In the genomic region with DNA sequence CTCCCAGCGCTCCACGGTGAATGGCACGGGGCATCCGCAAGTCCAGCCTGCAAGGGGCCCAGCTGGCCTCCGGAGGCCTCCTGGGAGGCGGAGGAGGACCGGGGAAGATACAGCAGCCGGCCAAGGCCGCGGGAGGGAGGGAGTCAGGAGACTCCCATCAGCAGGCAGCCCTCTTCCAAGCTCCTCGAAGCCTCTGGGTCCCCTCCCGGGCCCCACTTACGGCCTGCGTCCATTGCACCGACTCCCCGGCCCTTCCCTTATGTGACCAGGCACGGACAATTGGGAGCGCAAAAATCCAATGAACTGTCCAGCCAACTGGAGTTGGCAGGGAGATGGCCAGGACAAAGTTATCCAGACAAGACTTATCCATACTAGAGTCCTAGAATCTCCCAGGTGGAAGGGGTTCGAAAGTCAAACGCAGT, we compare ENCODE assay signal across 8 cellular contexts. TPM values are rescaled to one million over a fixed set of nuclear protein-coding genes. Genes with fewer than 3 reads are reported as not detected.
DNase-seq lines count a peak whose midpoint lies in the region; ATAC-seq lines count a peak whose summit lies in the region.

No MANE protein-coding gene starts in this region.

- H3K36me3 Mint-ChIP-seq in immature natural killer cell, result no peaks in the 10 kb centered on the region
- no peaks in the 10 kb centered on the region for H3K36me3 Mint-ChIP-seq in stimulated activated effector memory CD8-positive, alpha-beta T cell treated with anti-CD3 and anti-CD28 coated beads, Interleukin-12 subunit alpha, Interleukin-12 subunit beta, amount 100 ng/mL, for 72 hours

- H3K4me3 Mint-ChIP-seq in immature natural killer cell, result peak overlapping the region; percentile 90 to 97 (median 96)
- H3K4me3 Mint-ChIP-seq in stimulated activated effector memory CD8-positive, alpha-beta T cell treated with anti-CD3 and anti-CD28 coated beads, Interleukin-12 subunit alpha, Interleukin-12 subunit beta, amount 100 ng/mL, for 72 hours, result peak overlapping the region; percentile 87

- peak overlapping the region; percentile 72 for H3K27ac ChIP-seq in angular gyrus (ENCODE audit: low read depth, low read length)

- H3K9me3 Mint-ChIP-seq in immature natural killer cell, result no peaks in the 10 kb centered on the region
- H3K9me3 Mint-ChIP-seq in stimulated activated effector memory CD8-positive, alpha-beta T cell treated with anti-CD3 and anti-CD28 coated beads, Interleukin-12 subunit alpha, Interleukin-12 subunit beta, amount 100 ng/mL, for 72 hours, result no peaks in the 10 kb centered on the region

- peaks cover 16 to 23% of the 10 kb centered on the region in 2 donors for H3K4me1 Mint-ChIP-seq in immature natural killer cell
- H3K4me1 Mint-ChIP-seq in stimulated activated effector memory CD8-positive, alpha-beta T cell treated with anti-CD3 and anti-CD28 coated beads, Interleukin-12 subunit alpha, Interleukin-12 subunit beta, amount 100 ng/mL, for 72 hours, result peaks cover 12% of the 10 kb centered on the region

- H3K27me3 Mint-ChIP-seq in immature natural killer cell (ENCODE audit: low read depth in 3 of 3), result peaks cover 0 to 5% (median 1%) of the 10 kb centered on the region in 3 donors

- ATAC-seq in stimulated activated effector memory CD8-positive, alpha-beta T cell treated with anti-CD3 and anti-CD28 coated beads, Interleukin-12 subunit alpha, Interleukin-12 subunit beta, amount 100 ng/mL, for 72 hours, result no peak
- no peak for ATAC-seq in HG03520 (IDR thresholded peaks at IDR 0.05; ENCODE audit: unreplicated experiment)
- ATAC-seq in GM21515 (IDR thresholded peaks at IDR 0.05; ENCODE audit: unreplicated experiment), result no peak

- peak overlapping the region in 2 of 6 donors; percentile 8 to 37 for H3K27ac Mint-ChIP-seq in immature natural killer cell
- H3K27ac Mint-ChIP-seq in stimulated activated effector memory CD8-positive, alpha-beta T cell treated with anti-CD3 and anti-CD28 coated beads, Interleukin-12 subunit alpha, Interleukin-12 subunit beta, amount 100 ng/mL, for 72 hours, result peak overlapping the region; percentile 50

- peak; percentile 51 for DNase-seq in NCI-H82 (lab: John Stamatoyannopoulos, UW)
- no peak for DNase-seq in NCI-H82 treated with DMSO at 0.1 percent for 48 hours (lab: John Stamatoyannopoulos, UW; ENCODE audit: unreplicated experiment)
- DNase-seq in immature natural killer cell, result no peak
- DNase-seq in stimulated activated effector memory CD8-positive, alpha-beta T cell treated with anti-CD3 and anti-CD28 coated beads, Interleukin-12 subunit alpha, Interleukin-12 subunit beta, amount 100 ng/mL, for 72 hours (ENCODE audit: low spot score in 2 of 2), result no peak
- DNase-seq in AG08395 (ENCODE audit: low spot score), result no peak

RNA-seq across cellular contexts. Expression of a gene that starts 0.7 kb away (rescaled TPM):
- 1 to 10 TPM; 3.8 to 6.9 (median 4.4) TPM for polyA plus RNA-seq in immature natural killer cell

RNA-seq across cellular contexts. Expression of a gene that starts 17.2 kb away (rescaled TPM):
- polyA plus RNA-seq in immature natural killer cell, result 1 to 10 TPM; 3.4 to 7.8 (median 5.3) TPM
